ENCODE assay signal across 8 cellular contexts in genomic region chr10:73166972-73167371, GRCh38. TPM values are rescaled to one million over a fixed set of nuclear protein-coding genes. Genes with fewer than 3 reads are reported as not detected.
DNase-seq lines count a peak whose midpoint lies in the region; ATAC-seq, FAIRE-seq and TF ChIP-seq lines count a peak whose summit lies in the region.

No MANE protein-coding gene starts in this region.

- H3K27ac ChIP-seq in hepatocyte (peak overlapping the region; percentile 98), spleen (peak overlapping the region in 6 of 8 donors; percentile 94 to 97 (median 96)), small intestine (ENCODE audit: low read depth in 1 of 2, low read length in 1 of 2) (no peak overlapping the region), substantia nigra (ENCODE audit: low read depth, low read length, poor library complexity, severe bottlenecking) (no peak overlapping the region)

- WGBS in hepatocyte (ENCODE audit: low lambda C conversion rate, missing lambda C conversion rate): 93% methylated on average over 2 of the region's 2 CpGs
- WGBS in spleen, 5 donors: 71 to 89% (median 84%) methylated on average over 2 of the region's 2 CpGs
- WGBS in small intestine, 3 donors: 82 to 86% (median 84%) methylated on average over 2 of the region's 2 CpGs

- H3K9me3 Mint-ChIP-seq in WTC11: no peaks in the 10 kb centered on the region

- intact Hi-C loops in spleen (cut with DNase I; ENCODE audit: low total_unique reads): no loop called here

- peak overlapping the region; percentile 64 for H2AFZ ChIP-seq in hepatocyte

- FAIRE-seq in small intestine (lab: Jason Lieb, UNC): no peak

- peak overlapping the region; percentile 100 for H3K4me3 Mint-ChIP-seq in WTC11

- peaks cover 14% of the 10 kb centered on the region for H3K4me1 Mint-ChIP-seq in WTC11

- DNase-seq in HAP-1 (ENCODE audit: low spot score in 2 of 2): no peak
- DNase-seq in WTC11 (ENCODE audit: low spot score): no peak
- DNase-seq in hepatocyte (ENCODE audit: low spot score): no peak
- no peak for DNase-seq in spleen
- DNase-seq in NCI-H1436 treated with DMSO at 0.1 percent for 48 hours (lab: John Stamatoyannopoulos, UW): no peak
- DNase-seq in small intestine: no peak
- DNase-seq in substantia nigra (lab: John Stamatoyannopoulos, UW): no peak

- peaks cover 83% of the 10 kb centered on the region for H3K79me2 ChIP-seq in hepatocyte

- TF ChIP-seq POLR2A in spleen (IDR thresholded peaks at IDR 0.05): no peak

- ATAC-seq in WTC11 (no peak), GM21447 (IDR thresholded peaks at IDR 0.05; ENCODE audit: unreplicated experiment) (no peak)

- H3K36me3 ChIP-seq in HAP-1 (replicated peaks) (peaks cover 20% of the 10 kb centered on the region), hepatocyte (replicated peaks; ENCODE audit: insufficient read depth, low read depth) (no peaks in the 10 kb centered on the region), spleen (peaks cover 0 to 38% (median 11%) of the 10 kb centered on the region in 6 donors), small intestine (ENCODE audit: control insufficient read depth in 2 of 2, insufficient read depth in 2 of 2, low read length in 2 of 2) (peaks cover 0 to 6% of the 10 kb centered on the region in 2 donors)

- H3K9me2 ChIP-seq in hepatocyte (replicated peaks; ENCODE audit: insufficient read depth): no peaks in the 10 kb centered on the region

- H3K4me1 ChIP-seq in HAP-1 (no peaks in the 10 kb centered on the region), hepatocyte (ENCODE audit: insufficient read depth) (peaks cover 3% of the 10 kb centered on the region), spleen (peaks cover 41 to 78% (median 66%) of the 10 kb centered on the region in 6 donors), small intestine (ENCODE audit: control insufficient read depth in 2 of 2, insufficient read depth in 1 of 2, low read depth in 1 of 2, low read length in 1 of 2) (no peaks in the 10 kb centered on the region)

- no peaks in the 10 kb centered on the region for H3K27me3 ChIP-seq in HAP-1 (ENCODE audit: low read depth)
- H3K27me3 ChIP-seq in hepatocyte: no peaks in the 10 kb centered on the region
- H3K27me3 ChIP-seq in spleen (replicated peaks in 1 of 7): no peaks in the 10 kb centered on the region
- H3K27me3 ChIP-seq in small intestine (ENCODE audit: control insufficient read depth in 2 of 2, insufficient read depth in 2 of 2, low read length in 2 of 2): no peaks in the 10 kb centered on the region

- no peaks in the 10 kb centered on the region; the same call in 1 of the 2 replicates for H3K27me3 Mint-ChIP-seq in WTC11 (ENCODE audit: low read depth)

- no peaks in the 10 kb centered on the region for H4K20me1 ChIP-seq in hepatocyte (ENCODE audit: insufficient read depth, poor library complexity, severe bottlenecking)

- H3K9me3 ChIP-seq in HAP-1 (no peaks in the 10 kb centered on the region), hepatocyte (ENCODE audit: low read depth) (no peaks in the 10 kb centered on the region), spleen (no peaks in the 10 kb centered on the region), small intestine (ENCODE audit: control insufficient read depth, low read depth) (no peaks in the 10 kb centered on the region)

- peaks cover 16% of the 10 kb centered on the region for H3K36me3 Mint-ChIP-seq in WTC11

- H3K4me3 ChIP-seq in HAP-1 (peak overlapping the region; percentile 88), hepatocyte (peak overlapping the region; percentile 78), spleen (peak overlapping the region; percentile 66 to 93 (median 84)), small intestine (ENCODE audit: low read depth in 1 of 2, low read length in 2 of 2) (peak overlapping the region in 1 of 2 donors; percentile 60)

- H3K4me2 ChIP-seq in hepatocyte: peak overlapping the region; percentile 87

- TF ChIP-seq CTCF in WTC11 (IDR thresholded peaks at IDR 0.05) (no peak), hepatocyte (IDR thresholded peaks at IDR 0.05; ENCODE audit: poor library complexity) (no peak), spleen (IDR thresholded peaks at IDR 0.05 in 8 of 11, conservative IDR thresholded peaks at IDR 0.05 in 3 of 11) (no peak)

- H3K27ac Mint-ChIP-seq in WTC11: peak overlapping the region; percentile 100

- in situ Hi-C loops in HAP-1 (cut with MboI; ENCODE audit: low sequenced_read_pairs): no loop called here

- POLR2A ChIA-PET in WTC11 (lab: Charles Lee): no interaction called here

- CTCF ChIA-PET in WTC11 (lab: Charles Lee): no interaction called here

TF ChIP-seq in WTC11, 78 proteins besides CTCF, POLR2A, EP300 and RAD21 (continues in another document):
- TF ChIP-seq NR2C2 (CRISPR knock-in tag; IDR thresholded peaks at IDR 0.05): no peak
- no peak for TF ChIP-seq ERG (CRISPR knock-in tag; IDR thresholded peaks at IDR 0.05)
- TF ChIP-seq, protein P1, sequence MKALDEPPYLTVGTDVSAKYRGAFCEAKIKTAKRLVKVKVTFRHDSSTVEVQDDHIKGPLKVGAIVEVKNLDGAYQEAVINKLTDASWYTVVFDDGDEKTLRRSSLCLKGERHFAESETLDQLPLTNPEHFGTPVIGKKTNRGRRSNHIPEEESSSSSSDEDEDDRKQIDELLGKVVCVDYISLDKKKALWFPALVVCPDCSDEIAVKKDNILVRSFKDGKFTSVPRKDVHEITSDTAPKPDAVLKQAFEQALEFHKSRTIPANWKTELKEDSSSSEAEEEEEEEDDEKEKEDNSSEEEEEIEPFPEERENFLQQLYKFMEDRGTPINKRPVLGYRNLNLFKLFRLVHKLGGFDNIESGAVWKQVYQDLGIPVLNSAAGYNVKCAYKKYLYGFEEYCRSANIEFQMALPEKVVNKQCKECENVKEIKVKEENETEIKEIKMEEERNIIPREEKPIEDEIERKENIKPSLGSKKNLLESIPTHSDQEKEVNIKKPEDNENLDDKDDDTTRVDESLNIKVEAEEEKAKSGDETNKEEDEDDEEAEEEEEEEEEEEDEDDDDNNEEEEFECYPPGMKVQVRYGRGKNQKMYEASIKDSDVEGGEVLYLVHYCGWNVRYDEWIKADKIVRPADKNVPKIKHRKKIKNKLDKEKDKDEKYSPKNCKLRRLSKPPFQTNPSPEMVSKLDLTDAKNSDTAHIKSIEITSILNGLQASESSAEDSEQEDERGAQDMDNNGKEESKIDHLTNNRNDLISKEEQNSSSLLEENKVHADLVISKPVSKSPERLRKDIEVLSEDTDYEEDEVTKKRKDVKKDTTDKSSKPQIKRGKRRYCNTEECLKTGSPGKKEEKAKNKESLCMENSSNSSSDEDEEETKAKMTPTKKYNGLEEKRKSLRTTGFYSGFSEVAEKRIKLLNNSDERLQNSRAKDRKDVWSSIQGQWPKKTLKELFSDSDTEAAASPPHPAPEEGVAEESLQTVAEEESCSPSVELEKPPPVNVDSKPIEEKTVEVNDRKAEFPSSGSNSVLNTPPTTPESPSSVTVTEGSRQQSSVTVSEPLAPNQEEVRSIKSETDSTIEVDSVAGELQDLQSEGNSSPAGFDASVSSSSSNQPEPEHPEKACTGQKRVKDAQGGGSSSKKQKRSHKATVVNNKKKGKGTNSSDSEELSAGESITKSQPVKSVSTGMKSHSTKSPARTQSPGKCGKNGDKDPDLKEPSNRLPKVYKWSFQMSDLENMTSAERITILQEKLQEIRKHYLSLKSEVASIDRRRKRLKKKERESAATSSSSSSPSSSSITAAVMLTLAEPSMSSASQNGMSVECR (CRISPR knock-in tag; IDR thresholded peaks at IDR 0.05; ENCODE audit: borderline replicate concordance): no peak
- no peak for TF ChIP-seq NFATC4 (CRISPR knock-in tag; IDR thresholded peaks at IDR 0.05)
- no peak for TF ChIP-seq SP1 (CRISPR knock-in tag; conservative IDR thresholded peaks at IDR 0.05)
- no peak for TF ChIP-seq ZNF138 (CRISPR knock-in tag; conservative IDR thresholded peaks at IDR 0.05)
- no peak for TF ChIP-seq IRF2 (CRISPR knock-in tag; IDR thresholded peaks at IDR 0.05; ENCODE audit: borderline replicate concordance, low read depth)
- no peak for TF ChIP-seq ZNF317 (CRISPR knock-in tag; IDR thresholded peaks at IDR 0.05; ENCODE audit: borderline replicate concordance, low read depth)

RNA-seq across cellular contexts. Expression of gene ECD, which starts 0.8 kb away (rescaled TPM):
- 31.6 to 38.2 TPM (median 33.7 TPM) in 3 replicates for total RNA-seq in WTC11 (2021)
- 30.1 and 30.5 TPM in 2 replicates for total RNA-seq in hepatocyte
- 26.9 and 31.0 TPM in 2 replicates for polyA plus RNA-seq in hepatocyte
- 10 to 100 TPM; 24.9 to 37.8 (median 32.1) TPM for total RNA-seq in spleen
- polyA plus RNA-seq in spleen: 1 to 10 TPM; 7.3 to 9.8 (median 9.2) TPM
- polyA plus RNA-seq in small intestine: 10 to 100 TPM in 1 of 3 donors, 1 to 10 TPM in 2; 7.4 to 10.5 (median 8.4) TPM

RNA-seq across cellular contexts. Expression of gene FAM149B1, which starts 0.9 kb away (rescaled TPM):
- 13.8 to 19.8 TPM (median 19.8 TPM) in 3 replicates for total RNA-seq in WTC11 (2021)
- 20.6 and 22.7 TPM in 2 replicates for total RNA-seq in hepatocyte
- polyA plus RNA-seq in hepatocyte: 9.8 and 10.3 TPM in 2 replicates
- 10 to 100 TPM; 13.5 to 24.5 (median 18.6) TPM for total RNA-seq in spleen
- 10 to 100 TPM; 11.9 to 13.4 (median 13.3) TPM for polyA plus RNA-seq in spleen
- polyA plus RNA-seq in small intestine: 10 to 100 TPM; 13.2 to 19.9 (median 13.7) TPM

RNA-seq across cellular contexts. Expression of gene NUDT13, which starts 56.7 kb away (rescaled TPM):
- total RNA-seq in WTC11 (2021) (1.8 to 2.9 TPM (median 2.0 TPM) in 3 replicates), hepatocyte (3.4 and 3.9 TPM in 2 replicates), spleen (1 to 10 TPM; 1.4 to 3.3 (median 2.2) TPM)
- polyA plus RNA-seq in hepatocyte (1.9 and 2.1 TPM in 2 replicates), spleen (1 to 10 TPM; 1.9 to 3.1 (median 2.7) TPM), small intestine (1 to 10 TPM; 1.9 to 2.4 (median 2.0) TPM)

Comparison
In these comparisons a context has a peak if more than half of its experiments do, and no peak if none do; other contexts are left out.
1. H3K27ac ChIP-seq: peak in hepatocyte (single experiment) and spleen (6 of 8); none in small intestine (0 of 2) and substantia nigra (single experiment).